9 cellular contexts compared by ENCODE assay signal in genomic region chr10:89163265-89163995, GRCh38. TPM values are rescaled to one million over a fixed set of nuclear protein-coding genes. Genes with fewer than 3 reads are reported as not detected.
DNase-seq lines count a peak whose midpoint lies in the region; ATAC-seq, FAIRE-seq and TF ChIP-seq lines count a peak whose summit lies in the region.
"Had no signal": no experiment of that assay in that cellular context is flagged by ENCODE, and none has a peak within 500 bp of the region (broad histone marks: within the 10 kb centered on the region; RNA-seq: fewer than 3 reads in every experiment).

No MANE protein-coding gene starts in this region.

- H3K4me1 Mint-ChIP-seq in activated B cell treated with CpG ODN at 0.5 μM for 24 hours (peaks cover 14% of the 10 kb centered on the region), Caco-2 (ENCODE audit: low read depth, unreplicated experiment) (no peaks in the 10 kb centered on the region)

- no peak for FAIRE-seq in D721Med (lab: Jason Lieb, UNC)

- H3K4me1 ChIP-seq in Caco-2 (no peaks in the 10 kb centered on the region), BE2C (no peaks in the 10 kb centered on the region)

- H3K27me3 ChIP-seq in Caco-2 (replicated peaks; ENCODE audit: control insufficient read depth, insufficient read depth, low read length) (no peaks in the 10 kb centered on the region), BE2C (no peaks in the 10 kb centered on the region)

- no peaks in the 10 kb centered on the region for H3K9me3 Mint-ChIP-seq in activated B cell treated with CpG ODN at 0.5 μM for 24 hours
- no peaks in the 10 kb centered on the region for H3K9me3 Mint-ChIP-seq in Caco-2 (ENCODE audit: unreplicated experiment)

- H3K4me3 ChIP-seq in Caco-2 (ENCODE audit: low read depth, low read length) (no peak overlapping the region), BE2C (ENCODE audit: low read depth, low read length) (no peak overlapping the region)

- H3K9me3 ChIP-seq in Caco-2: no peaks in the 10 kb centered on the region
- no peaks in the 10 kb centered on the region for H3K9me3 ChIP-seq in BE2C

- no peaks in the 10 kb centered on the region for H3K36me3 Mint-ChIP-seq in activated B cell treated with CpG ODN at 0.5 μM for 24 hours (ENCODE audit: low read depth)
- no peaks in the 10 kb centered on the region for H3K36me3 Mint-ChIP-seq in Caco-2 (ENCODE audit: insufficient read depth, unreplicated experiment)

- CTCF ChIA-PET in activated B cell treated with CpG ODN at 0.5 μM for 24 hours (lab: Charles Lee): interaction anchor here (0.9 kb wide), 1 partner anchor 134 kb away, joined by 3 read pairs; no protein-coding TSS in a partner anchor
- CTCF ChIA-PET in Caco-2 (lab: Charles Lee): no interaction called here

- H3K27ac Mint-ChIP-seq in activated B cell treated with CpG ODN at 0.5 μM for 24 hours (peak overlapping the region; percentile 19), Caco-2 (ENCODE audit: unreplicated experiment) (no peak overlapping the region)

- peaks cover 6% of the 10 kb centered on the region for H3K27me3 Mint-ChIP-seq in activated B cell treated with CpG ODN at 0.5 μM for 24 hours
- peaks cover 11% of the 10 kb centered on the region for H3K27me3 Mint-ChIP-seq in Caco-2 (ENCODE audit: insufficient read depth, unreplicated experiment)

- peak overlapping the region; percentile 54 for H3K4me3 Mint-ChIP-seq in activated B cell treated with CpG ODN at 0.5 μM for 24 hours
- H3K4me3 Mint-ChIP-seq in Caco-2 (ENCODE audit: unreplicated experiment): no peak overlapping the region

- DNase-seq in activated B cell treated with CpG ODN at 0.5 μM for 24 hours: no peak
- peak; percentile 12 for DNase-seq in cerebellum (ENCODE audit: low spot score)
- peak in 9 of 10 donors; percentile 9 to 89 (median 36) for DNase-seq in posterior cingulate gyrus
- no peak for DNase-seq in D721Med (ENCODE audit: insufficient read length, low spot score)
- DNase-seq in Caco-2: no peak
- DNase-seq in BE2C: no peak

- BruUV-seq in Caco-2 (replicated peaks; lab: Mats Ljungman, UMichigan): no TSS peak

- POLR2A ChIA-PET in activated B cell treated with CpG ODN at 0.5 μM for 24 hours (lab: Charles Lee) (no interaction called here), Caco-2 (lab: Charles Lee) (no interaction called here)

- intact Hi-C loops in activated B cell treated with CpG ODN at 0.5 μM for 24 hours (cut with micrococcal nuclease): no loop called here
- intact Hi-C loops in posterior cingulate gyrus (cut with DNase I): no loop called here
- intact Hi-C loops in Caco-2 (cut with micrococcal nuclease; ENCODE audit: unreplicated experiment): no loop called here

- ATAC-seq in GM19023 (IDR thresholded peaks at IDR 0.05; ENCODE audit: unreplicated experiment): peak; percentile 98
- peak; percentile 99 for ATAC-seq in HG03064 (IDR thresholded peaks at IDR 0.05; ENCODE audit: low read depth, unreplicated experiment)
- ATAC-seq in activated B cell treated with CpG ODN at 0.5 μM for 24 hours (ENCODE audit: low read depth): peak; percentile 77

- TF ChIP-seq CTCF in activated B cell treated with CpG ODN at 0.5 μM for 24 hours (IDR thresholded peaks at IDR 0.05): no peak
- TF ChIP-seq CTCF in D721Med (IDR thresholded peaks at IDR 0.05; ENCODE audit: insufficient read depth, missing control alignments): no peak
- TF ChIP-seq CTCF in Caco-2 (IDR thresholded peaks at IDR 0.05; ENCODE audit: insufficient read depth in 1 of 2, low read depth in 1 of 2, low read length in 1 of 2, severe bottlenecking in 1 of 2, unreplicated experiment in 1 of 2): no peak
- no peak for TF ChIP-seq CTCF in BE2C (IDR thresholded peaks at IDR 0.05; ENCODE audit: low read depth, low read length)

- H3K36me3 ChIP-seq in Caco-2 (ENCODE audit: control insufficient read depth, insufficient read depth, low read length) (no peaks in the 10 kb centered on the region), BE2C (no peaks in the 10 kb centered on the region)

RNA-seq across cellular contexts. Expression of gene CH25H, which starts 43.7 kb away (rescaled TPM):
- total RNA-seq in activated B cell treated with CpG ODN at 0.5 μM for 24 hours (not detected in 2 replicates), cerebellum (0.73 TPM), Caco-2 (2022) (not detected in 2 replicates)
- not detected for polyA plus RNA-seq in BE2C (2012; ENCODE audit: insufficient read depth, insufficient read length, low read depth)
- total RNA-seq: SK-MEL-5 had no signal

Comparison
In these comparisons a context has a peak if more than half of its experiments do, and no peak if none do; other contexts are left out.
1. DNase-seq: peak in cerebellum (single experiment) and posterior cingulate gyrus (9 of 10); none in activated B cell treated with CpG ODN at 0.5 μM for 24 hours (single experiment), D721Med (single experiment), Caco-2 (0 of 2) and BE2C (single experiment).
2. Peak in every context shown above with its lines, with median percentiles within 50 percentile points of each other: ATAC-seq.